ENCODE assay signal across 17 cellular contexts in genomic region chr12:23704992-23705943, GRCh38.
A peak's percentile ranks its signal among the peaks of the same experiment; 100 is the strongest.
DNase-seq lines count a peak whose midpoint lies in the region; ATAC-seq and TF ChIP-seq lines count a peak whose summit lies in the region.
"Had no signal": no experiment of that assay in that cellular context is flagged by ENCODE, and none has a peak within 500 bp of the region (broad histone marks: within the 10 kb centered on the region; RNA-seq: fewer than 3 reads in every experiment).

No MANE protein-coding gene starts in this region.

- peak overlapping the region; percentile 57 for H3K27ac ChIP-seq in GM23338 (ENCODE audit: low read depth)
- peak overlapping the region; percentile 58; the same call in 1 of the 2 replicates for H3K27ac ChIP-seq in HUES64 (ENCODE audit: low read depth, low read length)
- no peak overlapping the region for H3K27ac ChIP-seq in neural cell (ENCODE audit: low read length)
- H3K27ac ChIP-seq: Peyer's patch had no signal

- H3K9me3 Mint-ChIP-seq in GM23338 (no peaks in the 10 kb centered on the region; the same call in 2 of the 3 replicates), glutamatergic neuron (ENCODE audit: unreplicated experiment) (peaks cover under 1% of the 10 kb centered on the region)

- H2AFZ ChIP-seq in GM23338 (no peak overlapping the region), neural cell (ENCODE audit: low read depth, low read length) (no peak overlapping the region)

- no peak overlapping the region for H3K9ac ChIP-seq in HUES64 (ENCODE audit: low read depth, low read length)
- H3K9ac ChIP-seq in neural cell (ENCODE audit: low read length) = no peak overlapping the region

- H3K79me2 ChIP-seq in GM23338 (replicated peaks; ENCODE audit: insufficient read depth) (no peaks in the 10 kb centered on the region), neural cell (replicated peaks; ENCODE audit: insufficient read depth, low read length) (peaks cover 5% of the 10 kb centered on the region)

- H3K27me3 Mint-ChIP-seq in GM23338 (ENCODE audit: insufficient read depth, low read depth, poor library complexity) (no peaks in the 10 kb centered on the region), glutamatergic neuron (ENCODE audit: unreplicated experiment) (peaks cover under 1% of the 10 kb centered on the region)
- H3K27me3 Mint-ChIP-seq: CD4-positive, alpha-beta T cell had no signal

- no peak for TF ChIP-seq CTCF in GM23338 (conservative IDR thresholded peaks at IDR 0.05; ENCODE audit: low read depth in 2 of 2)
- TF ChIP-seq CTCF in glutamatergic neuron (IDR thresholded peaks at IDR 0.05; ENCODE audit: partially characterized antibody, unreplicated experiment) = no peak
- TF ChIP-seq CTCF in neural cell (IDR thresholded peaks at IDR 0.05; ENCODE audit: poor library complexity, severe bottlenecking) = no peak

- H3K36me3 ChIP-seq in GM23338 (ENCODE audit: insufficient read depth) (no peaks in the 10 kb centered on the region), HUES64 (ENCODE audit: insufficient read depth, low read length) (no peaks in the 10 kb centered on the region), neural cell (ENCODE audit: insufficient read depth, low read length) (no peaks in the 10 kb centered on the region)
- H3K36me3 ChIP-seq: HAP-1, Peyer's patch had no signal

- TF ChIP-seq RAD21 in neural cell (conservative IDR thresholded peaks at IDR 0.05) = no peak

- H4K20me1 ChIP-seq in GM23338 (replicated peaks; ENCODE audit: insufficient read depth) = no peaks in the 10 kb centered on the region
- H4K20me1 ChIP-seq in neural cell (ENCODE audit: insufficient read depth) = no peaks in the 10 kb centered on the region

- H3K4me3 ChIP-seq in GM23338 (no peak overlapping the region), HUES64 (ENCODE audit: low read length) (no peak overlapping the region), neural cell (ENCODE audit: low read length) (no peak overlapping the region)
- H3K4me3 ChIP-seq: HAP-1, Peyer's patch had no signal

- H3K27ac Mint-ChIP-seq in GM23338 (peak overlapping the region; percentile 39; the same call in 1 of the 2 replicates), glutamatergic neuron (ENCODE audit: unreplicated experiment) (peak overlapping the region; percentile 2)
- H3K27ac Mint-ChIP-seq: CD4-positive, alpha-beta T cell had no signal

- no peaks in the 10 kb centered on the region for H3K27me3 ChIP-seq in GM23338 (ENCODE audit: insufficient read depth)
- H3K27me3 ChIP-seq in HUES64 (ENCODE audit: insufficient read depth, low read length) = no peaks in the 10 kb centered on the region
- no peaks in the 10 kb centered on the region for H3K27me3 ChIP-seq in neural cell (ENCODE audit: insufficient read depth, low read depth, low read length)
- H3K27me3 ChIP-seq: Peyer's patch had no signal

- peak; percentile 33 for TF ChIP-seq EP300 in neural cell (conservative IDR thresholded peaks at IDR 0.05; ENCODE audit: poor library complexity, severe bottlenecking)

- H3K4me1 Mint-ChIP-seq in GM23338 (peaks cover 26% of the 10 kb centered on the region), glutamatergic neuron (ENCODE audit: low read depth, unreplicated experiment) (peaks cover 37% of the 10 kb centered on the region)

- peaks cover 31% of the 10 kb centered on the region for H3K4me1 ChIP-seq in GM23338 (ENCODE audit: insufficient read depth)
- H3K4me1 ChIP-seq in HUES64 (ENCODE audit: insufficient read depth, low read length) = peaks cover 37% of the 10 kb centered on the region
- H3K4me1 ChIP-seq: Peyer's patch had no signal

- peak; percentile 93 for ATAC-seq in GM23338
- ATAC-seq in HG02763 (IDR thresholded peaks at IDR 0.05; ENCODE audit: unreplicated experiment) = no peak
- no peak for ATAC-seq in esophagus mucosa
- ATAC-seq in HG02973 (IDR thresholded peaks at IDR 0.05; ENCODE audit: unreplicated experiment) = no peak
- ATAC-seq: SK-N-SH treated with all-trans-retinoic acid at 6 μM for 48 hours had no signal

- H3K4me2 ChIP-seq in GM23338 = peak overlapping the region; percentile 24
- no peak overlapping the region for H3K4me2 ChIP-seq in neural cell (ENCODE audit: low read length)

- H3K36me3 Mint-ChIP-seq in GM23338 (ENCODE audit: low read depth) = no peaks in the 10 kb centered on the region
- no peaks in the 10 kb centered on the region for H3K36me3 Mint-ChIP-seq in glutamatergic neuron (ENCODE audit: unreplicated experiment)

- H3K9me2 ChIP-seq in GM23338 (ENCODE audit: insufficient read depth) = no peaks in the 10 kb centered on the region
- no peaks in the 10 kb centered on the region for H3K9me2 ChIP-seq in neural cell (ENCODE audit: insufficient read depth, low read length)

- 36% methylated on average over 5 of the region's 6 CpGs for WGBS in HUES64

- H3F3A ChIP-seq in GM23338 (replicated peaks; ENCODE audit: low read depth) = no peaks in the 10 kb centered on the region
- no peaks in the 10 kb centered on the region for H3F3A ChIP-seq in neural cell (ENCODE audit: insufficient read depth, low read length, poor library complexity, severe bottlenecking)

- DNase-seq in GM23338 (ENCODE audit: low spot score) (peak; percentile 81), glutamatergic neuron (no peak)
- DNase-seq: ACHN; CD4-positive, alpha-beta T cell; MV-4-11; NCI-H1417 treated with DMSO at 0.1 percent for 48 hours; NCI-H2029 treated with DMSO at 0.1 percent for 48 hours; NCI-H748 treated with DMSO at 0.1 percent for 48 hours; Peyer's patch; Right ventricle myocardium superior had no signal

- H3K4me3 Mint-ChIP-seq in GM23338 (no peak overlapping the region), glutamatergic neuron (ENCODE audit: unreplicated experiment) (no peak overlapping the region)
- H3K4me3 Mint-ChIP-seq: CD4-positive, alpha-beta T cell had no signal

- H3K9me3 ChIP-seq in HUES64 (ENCODE audit: insufficient read depth, low read depth, low read length) (no peaks in the 10 kb centered on the region), neural cell (ENCODE audit: low read length) (no peaks in the 10 kb centered on the region)
- H3K9me3 ChIP-seq: HAP-1, Peyer's patch had no signal

TF ChIP-seq in GM23338, 12 proteins besides CTCF, POLR2A, EP300 and RAD21:
- TF ChIP-seq NANOG (IDR thresholded peaks at IDR 0.05; ENCODE audit: borderline replicate concordance) (peak; percentile 36; the same call in 1 of the 2 replicates), ZNF331 (CRISPR knock-in tag; IDR thresholded peaks at IDR 0.05; ENCODE audit: low read depth) (no peak)

TF ChIP-seq in neural cell, 6 proteins besides CTCF, POLR2A, EP300 and RAD21:
- TF ChIP-seq POLR2AphosphoS5 (IDR thresholded peaks at IDR 0.05) (no peak), EZH2 (IDR thresholded peaks at IDR 0.05; ENCODE audit: borderline replicate concordance, insufficient read depth, low read length, poor library complexity, severe bottlenecking) (no peak), TAF1 (IDR thresholded peaks at IDR 0.05; ENCODE audit: low read depth) (no peak), REST (IDR thresholded peaks at IDR 0.05; ENCODE audit: borderline replicate concordance) (no peak)
